In the genomic region with DNA sequence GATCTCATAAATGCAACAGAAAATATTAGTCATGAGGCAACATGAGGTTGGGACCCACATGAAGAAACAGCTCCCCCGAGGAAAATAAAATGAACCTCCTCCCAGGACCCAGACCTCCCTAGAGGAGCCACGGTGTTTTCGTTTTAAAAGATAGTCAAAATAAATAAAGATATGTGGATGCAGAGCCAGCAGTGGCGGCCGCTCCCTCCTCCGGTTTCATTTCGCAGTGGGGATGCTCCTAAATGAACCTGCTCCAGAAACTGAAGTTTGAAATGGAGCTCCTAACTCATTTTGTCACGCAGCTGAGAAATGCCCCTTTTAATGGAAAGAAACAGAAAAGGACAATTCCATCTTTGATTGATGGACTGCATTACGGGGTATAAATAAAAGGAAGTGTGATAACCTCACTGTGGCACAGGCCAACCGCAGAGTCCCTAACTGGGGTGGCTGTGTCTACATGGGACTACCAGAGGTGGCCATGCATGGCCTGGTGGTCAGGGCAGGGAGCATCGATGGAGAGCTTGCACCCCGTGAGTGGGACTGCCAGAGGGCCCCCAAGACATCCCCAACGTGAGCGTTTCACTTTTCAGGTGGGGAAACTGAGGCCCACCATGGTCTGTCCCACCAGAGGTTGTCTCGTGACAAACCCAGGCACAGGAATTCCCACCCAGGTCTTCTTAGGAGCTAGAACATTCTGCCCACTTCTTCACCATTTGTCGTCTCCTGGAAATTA, we compare ENCODE assay signal across 17 cellular contexts.
"Had no signal": no experiment of that assay in that cellular context is flagged by ENCODE, and none has a peak within 500 bp of the region (broad histone marks: within the 10 kb centered on the region; RNA-seq: fewer than 3 reads in every experiment).

No MANE protein-coding gene starts in this region.

- H3K27ac ChIP-seq: adrenal gland, body of pancreas, gastroesophageal sphincter, heart right ventricle, testis, upper lobe of right lung had no signal

- H3K36me3 ChIP-seq: adrenal gland, gastroesophageal sphincter, heart right ventricle, upper lobe of right lung had no signal

- H3K4me3 ChIP-seq: adrenal gland, body of pancreas, gastroesophageal sphincter, heart right ventricle, lung, testis, upper lobe of right lung had no signal

- H3K9me3 ChIP-seq: adrenal gland, body of pancreas, heart right ventricle, testis, upper lobe of right lung had no signal

- DNase-seq: activated CD4-positive, alpha-beta T cell treated with anti-CD3 and anti-CD28 coated beads, Interleukin-2, amount 50 U/mL, for 1 hour; activated T-cell treated with anti-CD3 and anti-CD28 coated beads, Interleukin-2, amount 50 U/mL, for 24 hours; body of pancreas; heart right ventricle; left cardiac atrium; midbrain; stimulated activated CD4-positive, alpha-beta T cell treated with anti-CD3 and anti-CD28 coated beads, Interleukin-15, amount 100 ng/mL, for 24 hours; stimulated activated CD4-positive, alpha-beta T cell treated with anti-CD3 and anti-CD28 coated beads, Interleukin-4, amount 100 ng/mL, for 1 hour; stimulated activated naive CD4-positive, alpha-beta T cell; T-cell; T-helper 9 cell; upper lobe of right lung had no signal

- ATAC-seq: activated CD4-positive, CD25-positive, alpha-beta regulatory T cell treated with anti-CD3 and anti-CD28 coated beads, Interleukin-2, amount 50 U/mL, for 24 hours; body of pancreas; gastroesophageal sphincter; heart right ventricle; T-cell; upper lobe of right lung had no signal

- H3K27me3 ChIP-seq: body of pancreas, testis had no signal

- H3K4me1 ChIP-seq: adrenal gland, body of pancreas, gastroesophageal sphincter, heart right ventricle, testis, upper lobe of right lung had no signal
